In the genomic region with DNA sequence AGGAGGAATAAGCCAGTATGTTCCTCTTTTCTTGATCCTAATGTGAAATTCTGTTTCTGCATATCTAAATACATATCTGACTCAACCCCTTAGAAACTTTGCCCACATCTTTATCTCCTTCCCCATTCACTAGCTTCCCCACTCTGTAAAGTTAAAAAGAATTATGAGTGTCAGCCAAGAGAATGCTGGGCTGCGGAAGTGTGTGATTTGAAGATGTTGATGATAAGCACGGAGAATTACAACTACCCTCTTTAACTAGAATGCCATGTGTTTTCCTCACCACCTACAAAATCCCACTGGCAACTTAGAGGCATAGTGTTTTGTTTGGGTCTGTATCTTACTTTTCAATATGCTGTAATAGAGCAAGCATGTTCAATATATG, we compare ENCODE assay signal across 1 cellular context.
A peak's percentile ranks its signal among the peaks of the same experiment; 100 is the strongest.
TF ChIP-seq lines count a peak whose summit lies in the region.

No MANE protein-coding gene starts in this region.

TF ChIP-seq in K562, 482 proteins besides CTCF, POLR2A, EP300 and RAD21 (continued from another document and continues in another):
- TF ChIP-seq FOXO4 (CRISPR knock-in tag; IDR thresholded peaks at IDR 0.05) (no peak), ARNT (IDR thresholded peaks at IDR 0.05) (peak in 1 of 2 experiments; percentile 77; a peak in 2 of 4 replicates), FOXJ2 (tag; IDR thresholded peaks at IDR 0.05) (no peak), ZNF589 (CRISPR knock-in tag; IDR thresholded peaks at IDR 0.05; ENCODE audit: low read depth) (peak; percentile 77), MAFF (IDR thresholded peaks at IDR 0.05; ENCODE audit: low read length) (no peak), PTBP1 (IDR thresholded peaks at IDR 0.05; ENCODE audit: low read depth, low read length) (no peak), SNIP1 (IDR thresholded peaks at IDR 0.05; ENCODE audit: low read depth) (no peak), ZNF551 (CRISPR knock-in tag; IDR thresholded peaks at IDR 0.05) (no peak), NUFIP1 (IDR thresholded peaks at IDR 0.05; ENCODE audit: partially characterized antibody) (no peak), TCF3 (CRISPR knock-in tag; IDR thresholded peaks at IDR 0.05) (peak; percentile 87), C11orf30 (IDR thresholded peaks at IDR 0.05; ENCODE audit: low read depth) (no peak), KDM4B (IDR thresholded peaks at IDR 0.05; ENCODE audit: borderline replicate concordance in 2 of 2, low read depth in 1 of 2) (no peak), ILK (tag; IDR thresholded peaks at IDR 0.05; ENCODE audit: borderline replicate concordance, low read depth) (no peak), HBP1 (CRISPR knock-in tag; IDR thresholded peaks at IDR 0.05) (no peak), TAF15 (IDR thresholded peaks at IDR 0.05; ENCODE audit: low read depth, low read length) (no peak), ZFP30 (CRISPR knock-in tag; IDR thresholded peaks at IDR 0.05; ENCODE audit: borderline replicate concordance) (no peak), EWSR1 (IDR thresholded peaks at IDR 0.05; ENCODE audit: borderline replicate concordance, low read depth, partially characterized antibody) (no peak), RBM22 (IDR thresholded peaks at IDR 0.05; ENCODE audit: low read depth, low read length, poor library complexity, severe bottlenecking) (no peak), ZBTB9 (CRISPR knock-in tag; IDR thresholded peaks at IDR 0.05) (0 out of 2 replicates have a peak, but pooled peaks have one; percentile 33), FOXP4 (CRISPR knock-in tag; IDR thresholded peaks at IDR 0.05; ENCODE audit: borderline replicate concordance) (no peak), AFF4 (CRISPR knock-in tag; IDR thresholded peaks at IDR 0.05) (no peak), SUPT5H (IDR thresholded peaks at IDR 0.05) (no peak), PRDM10 (IDR thresholded peaks at IDR 0.05; ENCODE audit: partially characterized antibody) (peak; percentile 9), NFIX (CRISPR knock-in tag; IDR thresholded peaks at IDR 0.05; ENCODE audit: low read depth) (no peak), ZNF592 (IDR thresholded peaks at IDR 0.05) (peak; percentile 85)
- TF ChIP-seq, protein P1, sequence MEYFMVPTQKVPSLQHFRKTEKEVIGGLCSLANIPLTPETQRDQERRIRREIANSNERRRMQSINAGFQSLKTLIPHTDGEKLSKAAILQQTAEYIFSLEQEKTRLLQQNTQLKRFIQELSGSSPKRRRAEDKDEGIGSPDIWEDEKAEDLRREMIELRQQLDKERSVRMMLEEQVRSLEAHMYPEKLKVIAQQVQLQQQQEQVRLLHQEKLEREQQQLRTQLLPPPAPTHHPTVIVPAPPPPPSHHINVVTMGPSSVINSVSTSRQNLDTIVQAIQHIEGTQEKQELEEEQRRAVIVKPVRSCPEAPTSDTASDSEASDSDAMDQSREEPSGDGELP (CRISPR knock-in tag; IDR thresholded peaks at IDR 0.05; ENCODE audit: borderline replicate concordance), result no peak
- TF ChIP-seq, protein P2, sequence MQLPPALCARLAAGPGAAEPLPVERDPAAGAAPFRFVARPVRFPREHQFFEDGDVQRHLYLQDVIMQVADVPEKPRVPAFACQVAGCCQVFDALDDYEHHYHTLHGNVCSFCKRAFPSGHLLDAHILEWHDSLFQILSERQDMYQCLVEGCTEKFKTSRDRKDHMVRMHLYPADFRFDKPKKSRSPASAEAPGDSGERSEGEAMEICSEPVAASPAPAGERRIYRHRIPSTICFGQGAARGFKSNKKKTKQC (CRISPR knock-in tag; IDR thresholded peaks at IDR 0.05), result no peak
- TF ChIP-seq, protein P3, sequence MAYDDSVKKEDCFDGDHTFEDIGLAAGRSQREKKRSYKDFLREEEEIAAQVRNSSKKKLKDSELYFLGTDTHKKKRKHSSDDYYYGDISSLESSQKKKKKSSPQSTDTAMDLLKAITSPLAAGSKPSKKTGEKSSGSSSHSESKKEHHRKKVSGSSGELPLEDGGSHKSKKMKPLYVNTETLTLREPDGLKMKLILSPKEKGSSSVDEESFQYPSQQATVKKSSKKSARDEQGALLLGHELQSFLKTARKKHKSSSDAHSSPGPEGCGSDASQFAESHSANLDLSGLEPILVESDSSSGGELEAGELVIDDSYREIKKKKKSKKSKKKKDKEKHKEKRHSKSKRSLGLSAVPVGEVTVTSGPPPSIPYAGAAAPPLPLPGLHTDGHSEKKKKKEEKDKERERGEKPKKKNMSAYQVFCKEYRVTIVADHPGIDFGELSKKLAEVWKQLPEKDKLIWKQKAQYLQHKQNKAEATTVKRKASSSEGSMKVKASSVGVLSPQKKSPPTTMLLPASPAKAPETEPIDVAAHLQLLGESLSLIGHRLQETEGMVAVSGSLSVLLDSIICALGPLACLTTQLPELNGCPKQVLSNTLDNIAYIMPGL (CRISPR knock-in tag; IDR thresholded peaks at IDR 0.05), result no peak
